Comparison of ENCODE assay signal across 25 cellular contexts in genomic region chr12:109065853-109066193, GRCh38. TPM values are rescaled to one million over a fixed set of nuclear protein-coding genes. Genes with fewer than 3 reads are reported as not detected.
"Had no signal": no experiment of that assay in that cellular context is flagged by ENCODE, and none has a peak within 500 bp of the region (broad histone marks: within the 10 kb centered on the region; RNA-seq: fewer than 3 reads in every experiment).

No MANE protein-coding gene starts in this region.

- H3K4me1 Mint-ChIP-seq: immature natural killer cell; stimulated activated naive CD8-positive, alpha-beta T cell treated with anti-CD3 and anti-CD28 coated beads, Interleukin-15, amount 100 ng/mL, for 72 hours had no signal

- H3K4me3 Mint-ChIP-seq: immature natural killer cell; memory B cell; natural killer cell treated with Interleukin-12 subunit alpha and Interleukin-12 subunit beta and Interleukin-15 and Interleukin-18, amount 100 ng/mL, for 72 hours; stimulated activated naive B cell treated with anti-CD40 and anti-IgM and Interleukin-4, amounts not matched to agents 10 μg/mL and 1 μg/mL and 100 μg/mL, for 72 hours; stimulated activated naive CD8-positive, alpha-beta T cell treated with anti-CD3 and anti-CD28 coated beads, Interleukin-15, amount 100 ng/mL, for 72 hours had no signal

- H3K4me3 ChIP-seq: dorsolateral prefrontal cortex, gastrocnemius medialis, sigmoid colon, skin epidermis, testis, tibial nerve had no signal

- DNase-seq: central memory CD4-positive, alpha-beta T cell; cortex of kidney; dorsolateral prefrontal cortex; effector CD8-positive, alpha-beta T cell; gastrocnemius medialis; glutamatergic neuron; immature natural killer cell; kidney; left cardiac atrium; midbrain; occipital lobe; sigmoid colon; stimulated activated CD4-positive, alpha-beta T cell treated with anti-CD3 and anti-CD28 coated beads, Interleukin-2, amount 100 ng/mL, for 24 hours; stimulated activated CD4-positive, alpha-beta T cell treated with anti-CD3 and anti-CD28 coated beads, Interleukin-4, amount 100 ng/mL, for 4 hours; stimulated activated naive B cell treated with anti-CD40 and anti-IgM and Interleukin-4, amounts not matched to agents 10 μg/mL and 1 μg/mL and 100 μg/mL, for 72 hours; stimulated activated naive CD8-positive, alpha-beta T cell treated with anti-CD3 and anti-CD28 coated beads, Interleukin-15, amount 100 ng/mL, for 72 hours; testis had no signal

- H3K9me3 Mint-ChIP-seq: immature natural killer cell; memory B cell; natural killer cell treated with Interleukin-12 subunit alpha and Interleukin-12 subunit beta and Interleukin-15 and Interleukin-18, amount 100 ng/mL, for 72 hours; stimulated activated naive B cell treated with anti-CD40 and anti-IgM and Interleukin-4, amounts not matched to agents 10 μg/mL and 1 μg/mL and 100 μg/mL, for 72 hours; stimulated activated naive CD8-positive, alpha-beta T cell treated with anti-CD3 and anti-CD28 coated beads, Interleukin-15, amount 100 ng/mL, for 72 hours had no signal

- H3K36me3 Mint-ChIP-seq: natural killer cell treated with Interleukin-12 subunit alpha and Interleukin-12 subunit beta and Interleukin-15 and Interleukin-18, amount 100 ng/mL, for 72 hours had no signal

- H3K27ac Mint-ChIP-seq: memory B cell; natural killer cell treated with Interleukin-12 subunit alpha and Interleukin-12 subunit beta and Interleukin-15 and Interleukin-18, amount 100 ng/mL, for 72 hours; stimulated activated naive B cell treated with anti-CD40 and anti-IgM and Interleukin-4, amounts not matched to agents 10 μg/mL and 1 μg/mL and 100 μg/mL, for 72 hours had no signal

- H3K4me1 ChIP-seq: gastrocnemius medialis, sigmoid colon, testis, tibial nerve had no signal

- H3K27me3 ChIP-seq: dorsolateral prefrontal cortex, gastrocnemius medialis, sigmoid colon, testis, tibial nerve had no signal

- H3K27ac ChIP-seq: gastrocnemius medialis, sigmoid colon, skin epidermis, testis, tibial nerve had no signal

- H3K9me3 ChIP-seq: gastrocnemius medialis, sigmoid colon, testis, tibial nerve had no signal

- ATAC-seq: gastrocnemius medialis; left cardiac atrium; natural killer cell treated with Interleukin-12 subunit alpha and Interleukin-12 subunit beta and Interleukin-15 and Interleukin-18, amount 100 ng/mL, for 72 hours; stimulated activated naive B cell treated with anti-CD40 and anti-IgM and Interleukin-4, amounts not matched to agents 10 μg/mL and 1 μg/mL and 100 μg/mL, for 72 hours; stimulated activated naive CD8-positive, alpha-beta T cell treated with anti-CD3 and anti-CD28 coated beads, Interleukin-15, amount 100 ng/mL, for 72 hours had no signal

- H3K27me3 Mint-ChIP-seq: memory B cell; natural killer cell treated with Interleukin-12 subunit alpha and Interleukin-12 subunit beta and Interleukin-15 and Interleukin-18, amount 100 ng/mL, for 72 hours; stimulated activated naive B cell treated with anti-CD40 and anti-IgM and Interleukin-4, amounts not matched to agents 10 μg/mL and 1 μg/mL and 100 μg/mL, for 72 hours; stimulated activated naive CD8-positive, alpha-beta T cell treated with anti-CD3 and anti-CD28 coated beads, Interleukin-15, amount 100 ng/mL, for 72 hours had no signal

RNA-seq across cellular contexts. Expression of gene SVOP, which starts 45.0 kb away (rescaled TPM):
- total RNA-seq: chondrocyte; kidney; lower leg skin; natural killer cell treated with Interleukin-12 subunit alpha and Interleukin-12 subunit beta and Interleukin-15 and Interleukin-18, amount 100 ng/mL, for 72 hours; pulmonary artery endothelial cell; subcutaneous adipose tissue; tibial nerve had no signal
